Comparison of ENCODE assay signal across 7 cellular contexts in the genomic region with DNA sequence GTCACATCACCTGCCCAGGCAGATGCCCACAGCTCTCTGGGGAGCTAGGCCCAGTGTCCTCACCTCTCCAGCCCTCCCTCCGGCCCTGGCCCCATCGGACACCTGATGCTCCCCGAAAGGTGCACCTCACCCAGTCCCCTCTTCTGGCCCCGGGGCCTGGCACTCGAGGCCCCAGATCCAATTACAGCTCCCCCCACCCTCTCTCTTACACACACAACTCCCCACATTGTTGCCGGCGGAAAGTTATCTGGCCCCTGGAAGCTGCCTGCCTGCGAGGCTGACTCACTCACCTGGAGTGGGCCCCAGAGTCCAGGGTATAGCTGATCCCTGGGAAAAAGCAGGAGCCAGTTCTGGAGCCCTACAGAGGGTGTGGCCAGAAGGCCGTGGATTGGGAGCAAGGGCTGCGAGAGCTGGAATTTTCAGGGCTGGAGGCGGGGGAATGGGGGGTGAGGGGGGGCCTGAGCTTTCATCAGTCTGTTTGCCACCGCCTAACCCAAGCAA. TPM values are rescaled to one million over a fixed set of nuclear protein-coding genes. Genes with fewer than 3 reads are reported as not detected.
A peak's percentile ranks its signal among the peaks of the same experiment; 100 is the strongest.
DNase-seq lines count a peak whose midpoint lies in the region; ATAC-seq and TF ChIP-seq lines count a peak whose summit lies in the region.
"Had no signal": no experiment of that assay in that cellular context is flagged by ENCODE, and none has a peak within 500 bp of the region (broad histone marks: within the 10 kb centered on the region; RNA-seq: fewer than 3 reads in every experiment).

No MANE protein-coding gene starts in this region.

- no peak for ATAC-seq in GM21367 (IDR thresholded peaks at IDR 0.05; ENCODE audit: unreplicated experiment)
- ATAC-seq: heart left ventricle had no signal

- DNase-seq in caudate nucleus (lab: John Stamatoyannopoulos, UW): peak in 3 of 61 donors; percentile 28 to 47 (median 44)
- peak; percentile 33 for DNase-seq in renal cortical epithelial cell (ENCODE audit: low read depth)
- DNase-seq in NOMO-1 (lab: John Stamatoyannopoulos, UW; ENCODE audit: unreplicated experiment in 2 of 2): no peak
- DNase-seq: heart left ventricle, MV-4-11 had no signal

- TF ChIP-seq EP300 in Ishikawa (IDR thresholded peaks at IDR 0.05; ENCODE audit: borderline replicate concordance): no peak

- H3K27ac ChIP-seq in caudate nucleus (ENCODE audit: low read depth, low read length): peak overlapping the region; percentile 88

- TF ChIP-seq RAD21 in Ishikawa (IDR thresholded peaks at IDR 0.05; ENCODE audit: low read depth): peak; percentile 22; the same call in 1 of the 2 replicates

TF ChIP-seq in Ishikawa, 13 proteins besides CTCF, POLR2A, EP300 and RAD21:
- TF ChIP-seq ZBTB7A (IDR thresholded peaks at IDR 0.05; ENCODE audit: low read depth): no peak
- no peak for TF ChIP-seq TAF1 (IDR thresholded peaks at IDR 0.05; ENCODE audit: low read depth)
- TF ChIP-seq, protein P1, sequence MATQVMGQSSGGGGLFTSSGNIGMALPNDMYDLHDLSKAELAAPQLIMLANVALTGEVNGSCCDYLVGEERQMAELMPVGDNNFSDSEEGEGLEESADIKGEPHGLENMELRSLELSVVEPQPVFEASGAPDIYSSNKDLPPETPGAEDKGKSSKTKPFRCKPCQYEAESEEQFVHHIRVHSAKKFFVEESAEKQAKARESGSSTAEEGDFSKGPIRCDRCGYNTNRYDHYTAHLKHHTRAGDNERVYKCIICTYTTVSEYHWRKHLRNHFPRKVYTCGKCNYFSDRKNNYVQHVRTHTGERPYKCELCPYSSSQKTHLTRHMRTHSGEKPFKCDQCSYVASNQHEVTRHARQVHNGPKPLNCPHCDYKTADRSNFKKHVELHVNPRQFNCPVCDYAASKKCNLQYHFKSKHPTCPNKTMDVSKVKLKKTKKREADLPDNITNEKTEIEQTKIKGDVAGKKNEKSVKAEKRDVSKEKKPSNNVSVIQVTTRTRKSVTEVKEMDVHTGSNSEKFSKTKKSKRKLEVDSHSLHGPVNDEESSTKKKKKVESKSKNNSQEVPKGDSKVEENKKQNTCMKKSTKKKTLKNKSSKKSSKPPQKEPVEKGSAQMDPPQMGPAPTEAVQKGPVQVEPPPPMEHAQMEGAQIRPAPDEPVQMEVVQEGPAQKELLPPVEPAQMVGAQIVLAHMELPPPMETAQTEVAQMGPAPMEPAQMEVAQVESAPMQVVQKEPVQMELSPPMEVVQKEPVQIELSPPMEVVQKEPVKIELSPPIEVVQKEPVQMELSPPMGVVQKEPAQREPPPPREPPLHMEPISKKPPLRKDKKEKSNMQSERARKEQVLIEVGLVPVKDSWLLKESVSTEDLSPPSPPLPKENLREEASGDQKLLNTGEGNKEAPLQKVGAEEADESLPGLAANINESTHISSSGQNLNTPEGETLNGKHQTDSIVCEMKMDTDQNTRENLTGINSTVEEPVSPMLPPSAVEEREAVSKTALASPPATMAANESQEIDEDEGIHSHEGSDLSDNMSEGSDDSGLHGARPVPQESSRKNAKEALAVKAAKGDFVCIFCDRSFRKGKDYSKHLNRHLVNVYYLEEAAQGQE (IDR thresholded peaks at IDR 0.05; ENCODE audit: low read depth): no peak
- no peak for TF ChIP-seq NFIC (IDR thresholded peaks at IDR 0.05)
- TF ChIP-seq TCF12 (IDR thresholded peaks at IDR 0.05; ENCODE audit: low read depth): no peak
- no peak for TF ChIP-seq CEBPB (IDR thresholded peaks at IDR 0.05)
- TF ChIP-seq FOXM1 (IDR thresholded peaks at IDR 0.05; ENCODE audit: borderline replicate concordance, low read depth): no peak
- TF ChIP-seq EGR1 (IDR thresholded peaks at IDR 0.05): no peak

RNA-seq across cellular contexts. Expression of a gene that starts 1.1 kb away (rescaled TPM):
- 11.1 and 17.2 TPM in 2 replicates for total RNA-seq in renal cortical epithelial cell

RNA-seq across cellular contexts. Expression of a gene that starts 1.5 kb away (rescaled TPM):
- 8.2 and 21.7 TPM in 2 replicates for total RNA-seq in renal cortical epithelial cell

RNA-seq across cellular contexts. Expression of a gene that starts 10.8 kb away (rescaled TPM):
- total RNA-seq in renal cortical epithelial cell: 4.7 and 6.7 TPM in 2 replicates

RNA-seq across cellular contexts. Expression of a gene that starts 27.8 kb away (rescaled TPM):
- 28.5 and 30.9 TPM in 2 replicates for total RNA-seq in renal cortical epithelial cell

RNA-seq across cellular contexts. Expression of a gene that starts 38.4 kb away (rescaled TPM):
- under 0.01 and 0.05 TPM in 2 replicates for total RNA-seq in renal cortical epithelial cell
